ENCODE assay signal across 16 cellular contexts in genomic region chr15:68554716-68555347, GRCh38. TPM values are rescaled to one million over a fixed set of nuclear protein-coding genes. Genes with fewer than 3 reads are reported as not detected.
DNase-seq lines count a peak whose midpoint lies in the region; ATAC-seq, FAIRE-seq and TF ChIP-seq lines count a peak whose summit lies in the region.
"Had no signal": no experiment of that assay in that cellular context is flagged by ENCODE, and none has a peak within 500 bp of the region (broad histone marks: within the 10 kb centered on the region; RNA-seq: fewer than 3 reads in every experiment).

No MANE protein-coding gene starts in this region.

- H3K9me3 ChIP-seq in HepG2 (ENCODE audit: low read length) (no peaks in the 10 kb centered on the region), right lobe of liver (no peaks in the 10 kb centered on the region), H1 (ENCODE audit: insufficient read depth in 2 of 2, low read depth in 1 of 2, low read length in 1 of 2) (no peaks in the 10 kb centered on the region), neural progenitor cell (ENCODE audit: low read depth) (no peaks in the 10 kb centered on the region)
- H3K9me3 ChIP-seq: A549, HAP-1 had no signal

- in situ Hi-C loops in HepG2 (cut with HindIII; ENCODE audit: extremely low pct_ligation_motif_present, low pct_unique_long_range_greater_than_20kb) = loop anchor here (5.0 to 10.0 kb wide), 3 partner anchors 117 to 370 kb away; no protein-coding TSS in a partner anchor

- H2BK20ac ChIP-seq in H1 (ENCODE audit: low read length) = no peak overlapping the region

- DNase-seq in HepG2 (ENCODE audit: low spot score) (no peak), right lobe of liver (no peak), H1 (ENCODE audit: low read depth in 1 of 2, low spot score in 2 of 2) (no peak), neural progenitor cell (ENCODE audit: low spot score) (no peak), type B pancreatic cell (ENCODE audit: extremely low spot score, unreplicated experiment) (peak; percentile 50), A172 (ENCODE audit: low spot score) (no peak)
- DNase-seq in activated naive CD4-positive, alpha-beta T cell treated with anti-CD3 and anti-CD28 coated beads for 36 hours = no peak

- peaks cover 40% of the 10 kb centered on the region for H3K4me1 Mint-ChIP-seq in neural progenitor cell
- H3K4me1 Mint-ChIP-seq in type B pancreatic cell (ENCODE audit: unreplicated experiment) = peaks cover 19% of the 10 kb centered on the region
- peaks cover 13% of the 10 kb centered on the region for H3K4me1 Mint-ChIP-seq in activated naive CD4-positive, alpha-beta T cell treated with anti-CD3 and anti-CD28 coated beads for 36 hours (ENCODE audit: low read depth)

- no peak for FAIRE-seq in HepG2 (lab: Jason Lieb, UNC)
- FAIRE-seq in H1 (lab: Jason Lieb, UNC) = no peak
- FAIRE-seq: A549, GM12892, GM18507 had no signal

- TF ChIP-seq CTCF in HepG2 (CRISPR knock-in tag; IDR thresholded peaks at IDR 0.05) (no peak), right lobe of liver (IDR thresholded peaks at IDR 0.05) (no peak), H1 (IDR thresholded peaks at IDR 0.05; ENCODE audit: control extremely low read depth in 1 of 3, insufficient read depth in 1 of 3, low read depth in 1 of 3, low read length in 3 of 3) (no peak), neural progenitor cell (IDR thresholded peaks at IDR 0.05) (no peak), type B pancreatic cell (conservative IDR thresholded peaks at IDR 0.05) (no peak)

- H3K4me3 Mint-ChIP-seq in neural progenitor cell (peak overlapping the region; percentile 17), type B pancreatic cell (no peak overlapping the region)
- H3K4me3 Mint-ChIP-seq in activated naive CD4-positive, alpha-beta T cell treated with anti-CD3 and anti-CD28 coated beads for 36 hours = no peak overlapping the region
- H3K4me3 Mint-ChIP-seq: CD14-positive monocyte; CD4-positive, alpha-beta memory T cell had no signal

- intact Hi-C loops in HepG2 (cut with micrococcal nuclease; ENCODE audit: unreplicated experiment) (loop anchor here (1.0 kb wide), 1 partner anchor 119 kb away; no protein-coding TSS in a partner anchor), right lobe of liver (cut with DNase I) (loop anchor here in 1 of 2 donors (5.0 kb wide), 2 partner anchors 117 to 322 kb away; no protein-coding TSS in a partner anchor)
- intact Hi-C loops in activated naive CD4-positive, alpha-beta T cell treated with anti-CD3 and anti-CD28 coated beads for 36 hours (cut with micrococcal nuclease) = loop anchor here (1.0 to 5.0 kb wide), 4 partner anchors 119 to 320 kb away; no protein-coding TSS in a partner anchor

- H3K27ac Mint-ChIP-seq in neural progenitor cell = no peak overlapping the region
- H3K27ac Mint-ChIP-seq in type B pancreatic cell = no peak overlapping the region
- H3K27ac Mint-ChIP-seq in activated naive CD4-positive, alpha-beta T cell treated with anti-CD3 and anti-CD28 coated beads for 36 hours = no peak overlapping the region
- H3K27ac Mint-ChIP-seq: CD14-positive monocyte; CD4-positive, alpha-beta memory T cell had no signal

- CTCF ChIA-PET in HepG2 (lab: Yijun Ruan, JAX; ENCODE audit: low intra/inter-chr PET ratio, low total read pairs) (interaction anchor here (1.2 to 2.4 kb wide), 3 partner anchors 119 to 370 kb away, joined by 7 to 16 read pairs (median 7); no protein-coding TSS in a partner anchor), H1 (lab: Charles Lee; ENCODE audit: partially characterized antibody) (interaction anchor here (0.6 to 14.4 kb wide), 49 partner anchors 10 to 477 kb away, joined by 3 to 721 read pairs (median 4); no protein-coding TSS in a partner anchor)
- CTCF ChIA-PET in activated naive CD4-positive, alpha-beta T cell treated with anti-CD3 and anti-CD28 coated beads for 36 hours (lab: Charles Lee) = interaction anchor here (0.6 to 11.2 kb wide), 16 partner anchors 14 to 370 kb away, joined by 3 to 184 read pairs (median 3); no protein-coding TSS in a partner anchor

- H3K14ac ChIP-seq in H1 (ENCODE audit: insufficient read length) = no peak overlapping the region

- no peak overlapping the region for H2BK120ac ChIP-seq in H1 (replicated peaks; ENCODE audit: low read depth, low read length)

- H3K18ac ChIP-seq in H1 (ENCODE audit: extremely low read depth, low read length) = no peak overlapping the region

- H2AK5ac ChIP-seq in H1 (ENCODE audit: low read depth, low read length) = 0 out of 2 replicates have a peak overlapping the region, but pooled peaks have one; percentile 1

- peaks cover 3% of the 10 kb centered on the region; the same call in 1 of the 2 replicates for H3K4me1 ChIP-seq in HepG2 (ENCODE audit: insufficient read depth, low read length)
- H3K4me1 ChIP-seq in right lobe of liver = peaks cover 0 to 5% (median 1%) of the 10 kb centered on the region in 4 donors
- peaks cover 0 to 9% (median 7%) of the 10 kb centered on the region in 4 experiments; a peak in 6 of 7 replicates for H3K4me1 ChIP-seq in H1 (replicated peaks in 1 of 4; ENCODE audit: control insufficient read depth in 3 of 4, insufficient read depth in 4 of 4, low read length in 3 of 4)
- peaks cover 7% of the 10 kb centered on the region for H3K4me1 ChIP-seq in neural progenitor cell

- no peak overlapping the region for H2BK12ac ChIP-seq in H1 (ENCODE audit: low read depth, low read length)

- H4K20me1 ChIP-seq in HepG2 (ENCODE audit: insufficient read depth, low read length) (no peaks in the 10 kb centered on the region), H1 (replicated peaks in 1 of 2; ENCODE audit: control insufficient read depth in 1 of 2, insufficient read depth in 2 of 2, low read length in 2 of 2) (no peaks in the 10 kb centered on the region), neural progenitor cell (ENCODE audit: low read depth) (no peaks in the 10 kb centered on the region)

- no peak overlapping the region for H3K4me2 ChIP-seq in HepG2 (ENCODE audit: low read depth, low read length)
- no peak overlapping the region for H3K4me2 ChIP-seq in H1 (ENCODE audit: insufficient read depth in 1 of 2, low read depth in 2 of 2, low read length in 2 of 2)
- H3K4me2 ChIP-seq in neural progenitor cell = no peak overlapping the region
- H3K4me2 ChIP-seq: A549 had no signal

- H4K5ac ChIP-seq in H1 (ENCODE audit: insufficient read length, low read depth, low read length) = no peak overlapping the region

- TF ChIP-seq POLR2A in HepG2 (IDR thresholded peaks at IDR 0.05; ENCODE audit: insufficient read depth in 1 of 2, low read depth in 2 of 2, low read length in 2 of 2) = no peak
- TF ChIP-seq POLR2A in right lobe of liver (IDR thresholded peaks at IDR 0.05) = no peak
- TF ChIP-seq POLR2A in H1 (IDR thresholded peaks at IDR 0.05; ENCODE audit: control extremely low read depth in 1 of 2, low read depth in 2 of 2, low read length in 2 of 2) = no peak

- H3K56ac ChIP-seq in H1 (replicated peaks; ENCODE audit: insufficient read length, low read depth, low read length) = no peak overlapping the region

- peaks cover 0 to 2% of the 10 kb centered on the region in 2 experiments; a peak in 1 of 5 replicates for H3K27me3 ChIP-seq in HepG2 (ENCODE audit: control insufficient read depth in 1 of 2, insufficient read depth in 2 of 2, low read length in 2 of 2)
- no peaks in the 10 kb centered on the region for H3K27me3 ChIP-seq in right lobe of liver
- peaks cover 0 to 7% (median 4%) of the 10 kb centered on the region in 4 experiments; a peak in 3 of 7 replicates for H3K27me3 ChIP-seq in H1 (replicated peaks in 1 of 4; ENCODE audit: control insufficient read depth in 3 of 4, extremely low read depth in 1 of 4, insufficient read depth in 3 of 4, low read length in 3 of 4)
- H3K27me3 ChIP-seq in neural progenitor cell = peaks cover 24% of the 10 kb centered on the region

- H3K9ac ChIP-seq in HepG2 (ENCODE audit: insufficient read depth, low read depth, low read length) (no peak overlapping the region), H1 (replicated peaks in 1 of 4; ENCODE audit: extremely low read depth in 1 of 4, low read depth in 3 of 4, low read length in 3 of 4) (no peak overlapping the region), neural progenitor cell (no peak overlapping the region)

- H2BK15ac ChIP-seq in H1 (ENCODE audit: low read length) = peak overlapping the region; percentile 8; the same call in 1 of the 2 replicates

- TF ChIP-seq EP300 in HepG2 (IDR thresholded peaks at IDR 0.05; ENCODE audit: low read depth in 2 of 2, low read length in 2 of 2) (no peak), HepG2 (CRISPR knock-in tag; IDR thresholded peaks at IDR 0.05; ENCODE audit: borderline replicate concordance) (no peak), H1 (IDR thresholded peaks at IDR 0.05; ENCODE audit: borderline replicate concordance in 1 of 2, low read depth in 2 of 2, low read length in 2 of 2) (no peak)

- H3K36me3 Mint-ChIP-seq in neural progenitor cell (no peaks in the 10 kb centered on the region), type B pancreatic cell (no peaks in the 10 kb centered on the region)
- no peaks in the 10 kb centered on the region for H3K36me3 Mint-ChIP-seq in activated naive CD4-positive, alpha-beta T cell treated with anti-CD3 and anti-CD28 coated beads for 36 hours (ENCODE audit: low read depth)
- H3K36me3 Mint-ChIP-seq: CD14-positive monocyte; CD4-positive, alpha-beta memory T cell had no signal

- TF ChIP-seq RAD21 in HepG2 (CRISPR knock-in tag; IDR thresholded peaks at IDR 0.05) (no peak), H1 (IDR thresholded peaks at IDR 0.05 in 1 of 2, conservative IDR thresholded peaks at IDR 0.05 in 1 of 2; ENCODE audit: low read depth in 2 of 2, low read length in 2 of 2) (no peak)

- POLR2A ChIA-PET in HepG2 (lab: Yijun Ruan, JAX) = no interaction called here
- POLR2A ChIA-PET in H1 (lab: Charles Lee; ENCODE audit: partially characterized antibody) = interaction anchor here (0.8 kb wide), 1 partner anchor 58 kb away, joined by 3 read pairs; no protein-coding TSS in a partner anchor

- peaks cover 2% of the 10 kb centered on the region for H3F3A ChIP-seq in neural progenitor cell (ENCODE audit: low read depth)

- WGBS in HepG2 (ENCODE audit: low lambda C conversion rate) = 6% methylated on average over 5 of the region's 8 CpGs
- 75% methylated on average over 3 of the region's 8 CpGs for WGBS in right lobe of liver (ENCODE audit: insufficient coverage, low coverage, low lambda C conversion rate, missing lambda C conversion rate)
- WGBS in H1 (ENCODE audit: extremely low coverage in 1 of 2, insufficient coverage in 1 of 2, insufficient read length in 1 of 2, insufficient replicate concordance in 2 of 2, low coverage in 1 of 2, low lambda C conversion rate in 2 of 2, missing lambda C conversion rate in 1 of 2), 2 experiments = 78% methylated on average over 7 of the region's 8 CpGs; no CpG with 5 or more reads in 1 of the 2 experiments

- no peak overlapping the region for H4K91ac ChIP-seq in H1 (replicated peaks; ENCODE audit: insufficient read length, low read length)

- H3K79me2 ChIP-seq in HepG2 (ENCODE audit: insufficient read depth, low read length) = no peaks in the 10 kb centered on the region
- H3K79me2 ChIP-seq in H1 (ENCODE audit: control insufficient read depth in 1 of 2, insufficient read depth in 2 of 2, low read length in 2 of 2) = no peaks in the 10 kb centered on the region
- no peaks in the 10 kb centered on the region for H3K79me2 ChIP-seq in neural progenitor cell (ENCODE audit: low read depth)

- H3K79me1 ChIP-seq in H1 (ENCODE audit: low read depth, low read length) = no peaks in the 10 kb centered on the region

- H3K36me3 ChIP-seq in HepG2 (replicated peaks in 1 of 2; ENCODE audit: control insufficient read depth in 1 of 2, insufficient read depth in 2 of 2, low read length in 2 of 2) (no peaks in the 10 kb centered on the region), right lobe of liver (no peaks in the 10 kb centered on the region), H1 (ENCODE audit: control insufficient read depth in 2 of 4, insufficient read depth in 4 of 4, low read length in 3 of 4) (no peaks in the 10 kb centered on the region), neural progenitor cell (no peaks in the 10 kb centered on the region)
- H3K36me3 ChIP-seq: HAP-1 had no signal

- H4K8ac ChIP-seq in H1 (ENCODE audit: extremely low read depth, insufficient read depth, low read length) = no peak overlapping the region

- H2BK5ac ChIP-seq in H1 (ENCODE audit: low read depth, low read length) = no peak overlapping the region

- H3K4ac ChIP-seq in H1 (replicated peaks; ENCODE audit: insufficient read length, low read depth, low read length) = no peak overlapping the region

- peaks cover 8% of the 10 kb centered on the region; the same call in 1 of the 2 replicates for H3K23me2 ChIP-seq in H1 (ENCODE audit: low read depth, low read length)

- H3K23ac ChIP-seq in H1 (ENCODE audit: insufficient read length) = no peak overlapping the region

- H2AFZ ChIP-seq in HepG2 (ENCODE audit: low read length) (no peak overlapping the region), H1 (ENCODE audit: low read length) (no peak overlapping the region), neural progenitor cell (replicated peaks) (no peak overlapping the region)

- no peak overlapping the region for H3K4me3 ChIP-seq in HepG2 (replicated peaks in 1 of 3; ENCODE audit: insufficient read depth in 1 of 3, low read depth in 2 of 3, low read length in 3 of 3)
- no peak overlapping the region for H3K4me3 ChIP-seq in right lobe of liver
- H3K4me3 ChIP-seq in H1 (ENCODE audit: extremely low read depth in 1 of 4, insufficient read depth in 2 of 4, low read depth in 3 of 4, low read length in 4 of 4) = no peak overlapping the region
- no peak overlapping the region for H3K4me3 ChIP-seq in neural progenitor cell
- H3K4me3 ChIP-seq: A549, HAP-1, K562 had no signal

- H3K27ac ChIP-seq in HepG2 (ENCODE audit: extremely low read length, insufficient read depth, low read length) (no peak overlapping the region), right lobe of liver (no peak overlapping the region), H1 (ENCODE audit: low read depth, low read length) (no peak overlapping the region), neural progenitor cell (no peak overlapping the region)

- H3K9me3 Mint-ChIP-seq in neural progenitor cell (peaks cover 3% of the 10 kb centered on the region), type B pancreatic cell (no peaks in the 10 kb centered on the region)
- H3K9me3 Mint-ChIP-seq in activated naive CD4-positive, alpha-beta T cell treated with anti-CD3 and anti-CD28 coated beads for 36 hours = no peaks in the 10 kb centered on the region

- BruUV-seq in HepG2 (replicated peaks; lab: Mats Ljungman, UMichigan) = no TSS peak

- ATAC-seq in HepG2 = no peak
- no peak for ATAC-seq in right lobe of liver
- no peak for ATAC-seq in GM18907 (IDR thresholded peaks at IDR 0.05; ENCODE audit: unreplicated experiment)

- H3K27me3 Mint-ChIP-seq in neural progenitor cell (ENCODE audit: insufficient read depth, low read depth) (peaks cover 33% of the 10 kb centered on the region), type B pancreatic cell (peaks cover 56% of the 10 kb centered on the region)
- peaks cover 38% of the 10 kb centered on the region for H3K27me3 Mint-ChIP-seq in activated naive CD4-positive, alpha-beta T cell treated with anti-CD3 and anti-CD28 coated beads for 36 hours (ENCODE audit: low read depth)

RNA-seq across cellular contexts. Expression of gene CORO2B, which starts 24.0 kb away (rescaled TPM):
- total RNA-seq in HepG2 (2016; rRNA removed; fragmentation: Illumina TruSeq; extraction: Trizol) = 0.35 and 0.36 TPM in 2 replicates
- 0.10 and 0.18 TPM in 2 replicates for total RNA-seq in HepG2 (2016; cell fraction: cytosol; rRNA removed; fragmentation: Illumina TruSeq; extraction: Trizol; ENCODE audit: low read depth)
- 0.22 and 0.28 TPM in 2 replicates for total RNA-seq in HepG2 (2016; cell fraction: insoluble cytoplasmic fraction; rRNA removed; fragmentation: Illumina TruSeq; extraction: Trizol)
- 0.28 and 0.34 TPM in 2 replicates for total RNA-seq in HepG2 (2016; cell fraction: membrane; rRNA removed; fragmentation: Illumina TruSeq; extraction: Trizol)
- total RNA-seq in HepG2 (2016; cell fraction: nucleus; rRNA removed; fragmentation: Illumina TruSeq; extraction: Trizol) = 0.13 and 0.22 TPM in 2 replicates
- polyA plus RNA-seq in HepG2 (2011; rRNA removed) = 0.63 and 1.1 TPM in 2 replicates
- 0.58 and 0.64 TPM in 2 replicates for polyA plus RNA-seq in HepG2 (2011; cell fraction: cytosol; rRNA removed)
- 0.92 and 1.2 TPM in 2 replicates for polyA plus RNA-seq in HepG2 (2011; cell fraction: nucleus; rRNA removed)
- polyA plus RNA-seq in HepG2 (2012) = 0.15 and 0.16 TPM in 2 replicates
- polyA plus RNA-seq in HepG2 (2016; cell fraction: cytosol; fragmentation: Illumina TruSeq; extraction: Trizol; ENCODE audit: low read depth) = 0.09 and 0.12 TPM in 2 replicates
- polyA plus RNA-seq in HepG2 (2016; cell fraction: insoluble cytoplasmic fraction; fragmentation: Illumina TruSeq; extraction: Trizol; ENCODE audit: low read depth) = 0.51 and 0.85 TPM in 2 replicates
- 0.43 and 0.52 TPM in 2 replicates for polyA plus RNA-seq in HepG2 (2016; cell fraction: membrane; fragmentation: Illumina TruSeq; extraction: Trizol; ENCODE audit: low read depth)
- 0.27 and 0.31 TPM in 2 replicates for polyA plus RNA-seq in HepG2 (2016; cell fraction: nucleus; fragmentation: Illumina TruSeq; extraction: Trizol; ENCODE audit: insufficient read depth, low read depth)
- 1.3 TPM in 1 of 2 replicates, not detected in the other for polyA minus RNA-seq in HepG2 (2011; rRNA and poly(A)+ RNA removed; ENCODE audit: low replicate concordance)
- 0.62 and 0.69 TPM in 2 replicates for polyA minus RNA-seq in HepG2 (2011; cell fraction: cytosol; rRNA and poly(A)+ RNA removed)
- polyA minus RNA-seq in HepG2 (2011; cell fraction: nucleus; rRNA and poly(A)+ RNA removed) = 0.13 and 0.25 TPM in 2 replicates
- total RNA-seq in right lobe of liver = under 1 TPM; 0.18 to 0.68 (median 0.41) TPM
- total RNA-seq in H1 (2021; fragmentation: NEBNext Ultra II Directional; extraction: Animal tissue kit (Norgen Biotek cat#: 25700)) = 3.4 and 4.7 TPM in 2 replicates
- polyA plus RNA-seq in H1 (2011; rRNA removed) = 6.1 and 6.7 TPM in 2 replicates
- 3.5 TPM for polyA plus RNA-seq in H1 (2011; cell fraction: cytosol; rRNA removed)
- 5.4 TPM for polyA plus RNA-seq in H1 (2011; cell fraction: nucleus; rRNA removed)
- 3.8 to 5.5 TPM (median 4.8 TPM) in 4 replicates for polyA plus RNA-seq in H1 (2012, experiment 1 of 2)
- polyA plus RNA-seq in H1 (2012, experiment 2 of 2) = 3.7 TPM
- 2.4 TPM for polyA plus RNA-seq in H1 (2013, experiment 1 of 2)
- polyA plus RNA-seq in H1 (2013, experiment 2 of 2) = 2.2 TPM
- polyA minus RNA-seq in H1 (2011; rRNA and poly(A)+ RNA removed) = 4.0 TPM in 2 replicates
- polyA minus RNA-seq in H1 (2011; cell fraction: cytosol; rRNA and poly(A)+ RNA removed) = 2.9 TPM
- polyA minus RNA-seq in H1 (2011; cell fraction: nucleus; rRNA and poly(A)+ RNA removed) = 2.2 TPM
- total RNA-seq in neural progenitor cell (ENCODE audit: low replicate concordance) = 1.0 and 3.3 TPM in 2 replicates
- total RNA-seq in type B pancreatic cell (ENCODE audit: low replicate concordance) = 1.6 and 3.9 TPM in 2 replicates
- not detected for total RNA-seq in activated naive CD4-positive, alpha-beta T cell treated with anti-CD3 and anti-CD28 coated beads for 36 hours
- 0.43 and 1.2 TPM in 2 replicates for total RNA-seq in A172 (2014; rRNA removed; shearing (Covaris generic))
- total RNA-seq: CD4-positive, alpha-beta memory T cell; HT-29; K562 had no signal
- polyA plus RNA-seq: CD14-positive monocyte; CD4-positive, alpha-beta memory T cell; K562 had no signal
